In the genomic region with DNA sequence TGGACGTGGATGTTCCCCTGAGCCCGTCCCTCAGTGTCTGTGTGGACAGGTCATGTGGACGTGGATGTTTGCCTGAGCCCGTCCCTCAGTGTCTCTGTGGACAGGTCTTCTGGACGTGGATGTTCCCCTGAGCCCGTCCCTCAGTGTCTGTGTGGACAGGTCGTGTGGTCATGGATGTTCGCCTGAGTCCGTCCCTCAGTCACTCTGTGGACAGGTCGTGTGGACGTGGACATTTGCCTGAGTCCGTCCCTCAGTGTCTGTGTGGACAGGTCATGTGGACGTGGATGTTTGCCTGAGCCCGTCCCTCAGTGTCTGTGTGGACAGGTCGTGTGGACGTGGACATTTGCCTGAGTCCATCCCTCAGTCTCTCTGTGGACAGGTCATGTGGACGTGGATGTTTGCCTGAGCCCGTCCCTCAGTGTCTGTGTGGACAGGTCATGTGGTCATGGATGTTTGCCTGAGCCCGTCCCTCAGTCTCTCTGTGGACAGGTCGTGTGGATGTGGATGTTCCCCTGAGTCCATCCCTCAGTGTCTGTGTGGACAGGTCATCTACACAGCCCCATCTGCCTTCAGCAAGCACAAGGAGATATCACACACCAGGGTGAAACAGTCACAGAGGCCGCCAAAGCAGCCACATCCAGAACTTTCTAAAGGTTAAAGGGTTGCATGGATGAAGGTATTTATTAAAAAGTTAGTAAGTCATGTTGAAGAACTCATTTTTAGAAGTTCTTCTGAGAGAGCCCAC, we compare ENCODE assay signal across 8 cellular contexts. TPM values are rescaled to one million over a fixed set of nuclear protein-coding genes. Genes with fewer than 3 reads are reported as not detected.
DNase-seq lines count a peak whose midpoint lies in the region; ATAC-seq and TF ChIP-seq lines count a peak whose summit lies in the region.
"Not testable (repeated sequence)": the region's sequence is repeated elsewhere in the genome, so short reads cannot be mapped to it uniquely, and the experiment has no call there.

No MANE protein-coding gene starts in this region.

- TF ChIP-seq CTCF in right atrium auricular region (IDR thresholded peaks at IDR 0.05); stomach (IDR thresholded peaks at IDR 0.05): not testable (repeated sequence)

- not testable (repeated sequence) for H3K9me2 ChIP-seq in GM23248 (ENCODE audit: insufficient read depth)

- intact Hi-C loops in sciatic nerve (cut with DNase I) = not testable (repeated sequence)
- intact Hi-C loops in stomach (cut with DNase I; ENCODE audit: low total_unique reads) = loop anchor here (10.0 kb wide), 1 partner anchor 65 kb away; no protein-coding TSS in a partner anchor

- H4K20me1 ChIP-seq in GM23248 (ENCODE audit: insufficient read depth) = not testable (repeated sequence)

- H3K4me2 ChIP-seq in GM23248 (ENCODE audit: unreplicated experiment) = peak overlapping the region; percentile 50

- DNase-seq in GM23248 (peak; percentile 35), mesenteric fat pad (ENCODE audit: low spot score) (peak; percentile 82), sciatic nerve (ENCODE audit: low spot score) (peak; percentile 55)
- DNase-seq in activated effector memory CD4-positive, alpha-beta T cell treated with anti-CD3 and anti-CD28 coated beads, Interleukin-2, amount 50 U/mL, for 16 hours = peak; percentile 28
- DNase-seq in right atrium auricular region (ENCODE audit: low spot score); stomach: not testable (repeated sequence)

- not testable (repeated sequence) for TF ChIP-seq POLR2A in stomach (IDR thresholded peaks at IDR 0.05)

- not testable (repeated sequence) for H3K79me2 ChIP-seq in GM23248 (ENCODE audit: insufficient read depth)

- not testable (repeated sequence) for ATAC-seq in sciatic nerve

- not testable (repeated sequence) for H3K4me3 ChIP-seq in GM23248; right atrium auricular region; stomach; urinary bladder (ENCODE audit: low read depth, low read length)

- H3K36me3 ChIP-seq in GM23248 (ENCODE audit: low read depth); right atrium auricular region; stomach; urinary bladder (ENCODE audit: insufficient read depth): not testable (repeated sequence)

- H3K27me3 ChIP-seq in GM23248 (replicated peaks; ENCODE audit: insufficient read depth); right atrium auricular region: not testable (repeated sequence)
- peaks cover 0 to 57% (median 7%) of the 10 kb centered on the region in 3 donors for H3K27me3 ChIP-seq in stomach

- in situ Hi-C loops in GM23248 (cut with MboI) = not testable (repeated sequence)

- H2AFZ ChIP-seq in GM23248 = not testable (repeated sequence)

- H3F3A ChIP-seq in GM23248 (ENCODE audit: insufficient read depth) = peaks cover 28% of the 10 kb centered on the region

- not testable (repeated sequence) for TF ChIP-seq EP300 in stomach (IDR thresholded peaks at IDR 0.05)

- peaks cover 33% of the 10 kb centered on the region for H3K4me1 ChIP-seq in GM23248 (ENCODE audit: insufficient read depth)
- H3K4me1 ChIP-seq in right atrium auricular region = peaks cover 0 to 33% of the 10 kb centered on the region in 2 donors
- peaks cover 12 to 35% (median 25%) of the 10 kb centered on the region in 4 donors for H3K4me1 ChIP-seq in stomach
- H3K4me1 ChIP-seq in urinary bladder (ENCODE audit: insufficient read depth) = not testable (repeated sequence)

- not testable (repeated sequence) for H3K9me3 ChIP-seq in GM23248 (ENCODE audit: low read depth)
- H3K9me3 ChIP-seq in right atrium auricular region (peaks cover 0 to 10% of the 10 kb centered on the region in 2 donors), stomach (peaks cover 0 to 21% (median 7%) of the 10 kb centered on the region in 4 donors)

- H3K27ac ChIP-seq in GM23248 (peak overlapping the region; percentile 96), cingulate gyrus (ENCODE audit: low read depth, low read length) (peak overlapping the region; percentile 57), right atrium auricular region (peak overlapping the region; percentile 75 to 81), stomach (peak overlapping the region; percentile 69 to 95 (median 87)), urinary bladder (ENCODE audit: low read depth) (peak overlapping the region; percentile 87)

- 87 to 89% methylated on average over 8 to 21 of the region's 21 CpGs for WGBS in GM23248 (ENCODE audit: low coverage in 1 of 2, low lambda C conversion rate in 2 of 2, missing lambda C conversion rate in 2 of 2), 2 experiments
- WGBS in stomach, 5 donors = 80 to 93% (median 90%) methylated on average over 17 to 21 of the region's 21 CpGs
- WGBS in urinary bladder = 96% methylated on average over 21 of the region's 21 CpGs

- peak overlapping the region; percentile 80 for H3K9ac ChIP-seq in GM23248

RNA-seq across cellular contexts. Expression of gene COL6A2, which starts 38.0 kb away (rescaled TPM):
- 1,939 and 2,103 TPM in 2 replicates for total RNA-seq in GM23248 (2014; rRNA removed; shearing (Covaris generic))
- polyA plus RNA-seq in GM23248 (2016; fragmentation: Nextera tagmentation; extraction: Ambion mirVana) (650 and 676 TPM in 2 replicates), stomach (100 to 1,000 TPM in 2 of 3 donors, 10 to 100 TPM in 1; 79.3 to 246 (median 113) TPM), urinary bladder (1,471 TPM)
- total RNA-seq in right atrium auricular region (100 to 1,000 TPM; 249 to 252 TPM), mesenteric fat pad (735 TPM), sciatic nerve (397 TPM), stomach (1,000 to 10,000 TPM in 1 of 5 donors, 100 to 1,000 TPM in 4; 351 to 3,737 (median 491) TPM), urinary bladder (1,109 TPM)
